15 cellular contexts compared by ENCODE assay signal in genomic region chr1:98304888-98305287, GRCh38.
DNase-seq lines count a peak whose midpoint lies in the region; ATAC-seq, FAIRE-seq and TF ChIP-seq lines count a peak whose summit lies in the region.
"Had no signal": no experiment of that assay in that cellular context is flagged by ENCODE, and none has a peak within 500 bp of the region (broad histone marks: within the 10 kb centered on the region; RNA-seq: fewer than 3 reads in every experiment).

No MANE protein-coding gene starts in this region.

- H3K27me3 ChIP-seq in naive thymus-derived CD4-positive, alpha-beta T cell (ENCODE audit: control insufficient read depth in 2 of 2, insufficient read depth in 2 of 2, low read length in 2 of 2) = no peaks in the 10 kb centered on the region

- no peaks in the 10 kb centered on the region for H3K4me1 ChIP-seq in naive thymus-derived CD4-positive, alpha-beta T cell (ENCODE audit: control insufficient read depth in 2 of 2, insufficient read depth in 2 of 2, low read length in 2 of 2)

- no peak for TF ChIP-seq CTCF in D721Med (IDR thresholded peaks at IDR 0.05; ENCODE audit: insufficient read depth, missing control alignments)

- H3K9me3 ChIP-seq in naive thymus-derived CD4-positive, alpha-beta T cell (ENCODE audit: control insufficient read depth in 2 of 3, low read length in 3 of 3) = no peaks in the 10 kb centered on the region

- peak; percentile 68 for FAIRE-seq in frontal cortex (lab: Jason Lieb, UNC)
- no peak for FAIRE-seq in D721Med (lab: Jason Lieb, UNC)

- H3K4me3 Mint-ChIP-seq in naive thymus-derived CD4-positive, alpha-beta T cell = no peak overlapping the region
- no peak overlapping the region for H3K4me3 Mint-ChIP-seq in activated T-helper 2 cell treated with anti-CD3 and anti-CD28 coated beads, Interferon-gamma antibody, Interleukin-2, Interleukin-4, amounts not matched to agents 10 μg/mL and 5 μg/mL and 100 μg/mL, durations not matched to agents 14 hours and 24 hours and 36 hours (ENCODE audit: low read depth)
- H3K4me3 Mint-ChIP-seq: B cell; CD4-positive, alpha-beta T cell had no signal

- ATAC-seq in naive thymus-derived CD4-positive, alpha-beta T cell = no peak

- H3K4me1 Mint-ChIP-seq in naive thymus-derived CD4-positive, alpha-beta T cell = no peaks in the 10 kb centered on the region
- H3K4me1 Mint-ChIP-seq in activated T-helper 2 cell treated with anti-CD3 and anti-CD28 coated beads, Interferon-gamma antibody, Interleukin-2, Interleukin-4, amounts not matched to agents 10 μg/mL and 5 μg/mL and 100 μg/mL, durations not matched to agents 14 hours and 24 hours and 36 hours (ENCODE audit: low read depth) = peaks cover 4% of the 10 kb centered on the region
- H3K4me1 Mint-ChIP-seq: B cell had no signal

- intact Hi-C loops in naive thymus-derived CD4-positive, alpha-beta T cell (cut with micrococcal nuclease) = no loop called here
- intact Hi-C loops in activated T-helper 2 cell treated with anti-CD3 and anti-CD28 coated beads, Interferon-gamma antibody, Interleukin-2, Interleukin-4, amounts not matched to agents 10 μg/mL and 5 μg/mL and 100 μg/mL, durations not matched to agents 14 hours and 24 hours and 36 hours (cut with micrococcal nuclease) = no loop called here

- CTCF ChIA-PET in naive thymus-derived CD4-positive, alpha-beta T cell (lab: Charles Lee) = no interaction called here

- POLR2A ChIA-PET in naive thymus-derived CD4-positive, alpha-beta T cell (lab: Charles Lee) = no interaction called here

- no peak overlapping the region for H3K27ac ChIP-seq in naive thymus-derived CD4-positive, alpha-beta T cell (ENCODE audit: low read depth, low read length)
- H3K27ac ChIP-seq: 22Rv1 had no signal

- peak; percentile 7 for DNase-seq in AG08395 (ENCODE audit: low spot score)
- peak; percentile 40 for DNase-seq in ELR (ENCODE audit: low read depth)
- DNase-seq in LHCN-M2 (ENCODE audit: low read depth) = peak; percentile 41
- no peak for DNase-seq in frontal cortex (ENCODE audit: low spot score in 2 of 2)
- DNase-seq in naive thymus-derived CD4-positive, alpha-beta T cell = no peak
- no peak for DNase-seq in D721Med (ENCODE audit: insufficient read length, low spot score)
- no peak for DNase-seq in activated T-helper 2 cell treated with anti-CD3 and anti-CD28 coated beads, Interferon-gamma antibody, Interleukin-2, Interleukin-4, amounts not matched to agents 10 μg/mL and 5 μg/mL and 100 μg/mL, durations not matched to agents 14 hours and 24 hours and 36 hours (ENCODE audit: low spot score)
- DNase-seq in stimulated activated CD4-positive, alpha-beta T cell treated with anti-CD3 and anti-CD28 coated beads, Interleukin-4, amount 100 ng/mL, for 1 hour = no peak
- DNase-seq: C1 segment of cervical spinal cord; Calu3; CD4-positive, alpha-beta T cell; DMS79; GF-D8 had no signal

- H3K36me3 Mint-ChIP-seq in naive thymus-derived CD4-positive, alpha-beta T cell = no peaks in the 10 kb centered on the region
- H3K36me3 Mint-ChIP-seq in activated T-helper 2 cell treated with anti-CD3 and anti-CD28 coated beads, Interferon-gamma antibody, Interleukin-2, Interleukin-4, amounts not matched to agents 10 μg/mL and 5 μg/mL and 100 μg/mL, durations not matched to agents 14 hours and 24 hours and 36 hours (ENCODE audit: low read depth) = no peaks in the 10 kb centered on the region

- no peak overlapping the region for H3K27ac Mint-ChIP-seq in naive thymus-derived CD4-positive, alpha-beta T cell
- H3K27ac Mint-ChIP-seq in activated T-helper 2 cell treated with anti-CD3 and anti-CD28 coated beads, Interferon-gamma antibody, Interleukin-2, Interleukin-4, amounts not matched to agents 10 μg/mL and 5 μg/mL and 100 μg/mL, durations not matched to agents 14 hours and 24 hours and 36 hours = no peak overlapping the region
- H3K27ac Mint-ChIP-seq: B cell; CD4-positive, alpha-beta T cell had no signal

- no peaks in the 10 kb centered on the region for H3K36me3 ChIP-seq in naive thymus-derived CD4-positive, alpha-beta T cell (ENCODE audit: control insufficient read depth in 2 of 3, insufficient read depth in 3 of 3, low read length in 3 of 3)

- peaks cover 0 to 4% (median 0%) of the 10 kb centered on the region in 11 donors for H3K9me3 Mint-ChIP-seq in naive thymus-derived CD4-positive, alpha-beta T cell
- no peaks in the 10 kb centered on the region for H3K9me3 Mint-ChIP-seq in activated T-helper 2 cell treated with anti-CD3 and anti-CD28 coated beads, Interferon-gamma antibody, Interleukin-2, Interleukin-4, amounts not matched to agents 10 μg/mL and 5 μg/mL and 100 μg/mL, durations not matched to agents 14 hours and 24 hours and 36 hours
- H3K9me3 Mint-ChIP-seq: CD4-positive, alpha-beta T cell had no signal

- H3K27me3 Mint-ChIP-seq in naive thymus-derived CD4-positive, alpha-beta T cell = peaks cover 0 to 3% (median 0%) of the 10 kb centered on the region in 5 donors
- H3K27me3 Mint-ChIP-seq in activated T-helper 2 cell treated with anti-CD3 and anti-CD28 coated beads, Interferon-gamma antibody, Interleukin-2, Interleukin-4, amounts not matched to agents 10 μg/mL and 5 μg/mL and 100 μg/mL, durations not matched to agents 14 hours and 24 hours and 36 hours (ENCODE audit: low read depth) = peaks cover 3% of the 10 kb centered on the region
- H3K27me3 Mint-ChIP-seq: B cell; CD4-positive, alpha-beta T cell had no signal

- H3K4me3 ChIP-seq in naive thymus-derived CD4-positive, alpha-beta T cell (ENCODE audit: low read length) = no peak overlapping the region

Comparison
In these comparisons a context has a peak if more than half of its experiments do, and no peak if none do; other contexts are left out.
1. DNase-seq: peak in AG08395 (single experiment), ELR (single experiment) and LHCN-M2 (single experiment); none in frontal cortex (0 of 2), naive thymus-derived CD4-positive, alpha-beta T cell (0 of 9), D721Med (single experiment), activated T-helper 2 cell treated with anti-CD3 and anti-CD28 coated beads, Interferon-gamma antibody, Interleukin-2, Interleukin-4, amounts not matched to agents 10 μg/mL and 5 μg/mL and 100 μg/mL, durations not matched to agents 14 hours and 24 hours and 36 hours (single experiment) and stimulated activated CD4-positive, alpha-beta T cell treated with anti-CD3 and anti-CD28 coated beads, Interleukin-4, amount 100 ng/mL, for 1 hour (single experiment).